In the genomic region with DNA sequence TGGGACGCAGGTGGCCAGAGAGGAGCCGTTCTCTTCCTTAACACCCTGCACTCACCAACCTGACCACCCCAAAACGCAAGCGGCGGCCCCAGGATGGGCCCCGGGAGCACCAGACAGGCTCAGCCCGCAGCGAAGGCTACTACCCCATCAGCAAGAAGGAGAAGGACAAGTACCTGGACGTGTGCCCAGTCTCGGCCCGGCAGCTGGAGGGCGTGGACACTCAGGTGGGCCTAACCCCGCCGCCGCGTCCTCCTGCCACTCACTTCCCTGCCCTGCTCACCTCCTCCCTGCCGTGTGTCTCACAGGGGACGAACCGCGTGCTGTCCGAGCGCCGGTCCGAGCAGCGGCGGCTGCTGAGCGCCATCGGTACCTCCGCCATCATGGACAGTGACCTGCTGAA, we compare ENCODE assay signal across 1 cellular context.
TF ChIP-seq lines count a peak whose summit lies in the region.

No MANE protein-coding gene starts in this region.

TF ChIP-seq in GM12878, 131 proteins besides CTCF, POLR2A, EP300 and RAD21:
- TF ChIP-seq ZBTB4 (CRISPR knock-in tag; IDR thresholded peaks at IDR 0.05) (no peak), MLLT1 (IDR thresholded peaks at IDR 0.05) (no peak), NR2F1 (conservative IDR thresholded peaks at IDR 0.05) (no peak), BACH1 (IDR thresholded peaks at IDR 0.05; ENCODE audit: borderline replicate concordance) (no peak)
